Comparison of ENCODE assay signal across 19 cellular contexts in the genomic region with DNA sequence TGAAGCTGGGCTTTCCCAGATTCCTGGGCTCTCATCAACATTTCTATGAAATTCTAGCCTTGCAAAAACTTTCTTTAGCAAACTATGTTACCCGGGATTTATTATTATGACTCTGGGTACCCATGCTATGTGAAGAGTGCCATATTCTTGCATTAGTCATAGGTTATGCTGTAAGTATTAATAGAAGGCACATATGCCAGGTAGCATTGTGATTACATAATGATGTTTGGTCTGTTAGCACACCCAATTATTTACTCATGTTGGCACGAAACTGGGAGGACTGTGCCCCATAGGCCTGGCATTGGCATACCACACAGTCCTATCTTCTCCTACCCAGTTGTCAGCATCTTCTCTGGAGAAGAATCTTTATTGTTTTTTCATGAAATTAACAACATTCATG.
"Had no signal": no experiment of that assay in that cellular context is flagged by ENCODE, and none has a peak within 500 bp of the region (broad histone marks: within the 10 kb centered on the region; RNA-seq: fewer than 3 reads in every experiment).

No MANE protein-coding gene starts in this region.

- DNase-seq: effector memory CD4-positive, alpha-beta T cell; foreskin melanocyte; head of caudate nucleus; kidney; left colon; natural killer cell; occipital lobe; psoas muscle; stimulated activated CD4-positive, alpha-beta T cell treated with anti-CD3 and anti-CD28 coated beads, Interleukin-2, amount 100 ng/mL, for 24 hours; stimulated activated CD4-positive, alpha-beta T cell treated with anti-CD3 and anti-CD28 coated beads, Interleukin-4, amount 100 ng/mL, for 4 hours; stimulated activated naive B cell treated with anti-CD40 and anti-IgM and Interleukin-4, amounts not matched to agents 10 μg/mL and 1 μg/mL and 100 μg/mL, for 72 hours; stomach; substantia nigra; transverse colon had no signal

- H3K4me3 Mint-ChIP-seq: mesothelial cell of epicardium; natural killer cell; stimulated activated naive B cell treated with anti-CD40 and anti-IgM and Interleukin-4, amounts not matched to agents 10 μg/mL and 1 μg/mL and 100 μg/mL, for 72 hours had no signal

- H3K27me3 ChIP-seq: hepatocyte, stomach, transverse colon had no signal

- H3K27ac Mint-ChIP-seq: mesothelial cell of epicardium; natural killer cell; stimulated activated naive B cell treated with anti-CD40 and anti-IgM and Interleukin-4, amounts not matched to agents 10 μg/mL and 1 μg/mL and 100 μg/mL, for 72 hours had no signal

- H3K4me3 ChIP-seq: hepatocyte, psoas muscle, skin epidermis, stomach, thoracic aorta, transverse colon had no signal

- H3K36me3 Mint-ChIP-seq: mesothelial cell of epicardium; natural killer cell; stimulated activated naive B cell treated with anti-CD40 and anti-IgM and Interleukin-4, amounts not matched to agents 10 μg/mL and 1 μg/mL and 100 μg/mL, for 72 hours had no signal

- H3K4me1 Mint-ChIP-seq: mesothelial cell of epicardium; natural killer cell; stimulated activated naive B cell treated with anti-CD40 and anti-IgM and Interleukin-4, amounts not matched to agents 10 μg/mL and 1 μg/mL and 100 μg/mL, for 72 hours had no signal

- H3K36me3 ChIP-seq: stomach, thoracic aorta, transverse colon had no signal

- H3K27ac ChIP-seq: hepatocyte, parathyroid adenoma, psoas muscle, skin epidermis, stomach, thoracic aorta, transverse colon had no signal

- H3K27me3 Mint-ChIP-seq: stimulated activated naive B cell treated with anti-CD40 and anti-IgM and Interleukin-4, amounts not matched to agents 10 μg/mL and 1 μg/mL and 100 μg/mL, for 72 hours had no signal

- H3K9me3 ChIP-seq: psoas muscle, stomach, thoracic aorta, transverse colon had no signal
